In the genomic region with DNA sequence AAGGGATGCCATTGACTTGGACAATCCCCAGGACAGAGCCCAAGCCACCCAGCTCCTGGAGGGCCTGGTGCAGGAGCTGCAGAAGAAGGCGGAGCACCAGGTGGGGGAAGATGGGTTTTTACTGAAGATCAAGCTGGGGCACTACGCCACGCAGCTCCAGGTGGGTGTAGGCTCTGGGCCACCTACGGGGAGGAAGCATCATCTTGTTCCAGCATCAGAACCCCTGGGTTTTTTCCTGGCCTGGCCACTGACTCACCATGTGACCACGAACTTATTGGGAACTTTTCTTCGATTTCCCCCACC, we compare ENCODE assay signal across 9 cellular contexts. TPM values are rescaled to one million over a fixed set of nuclear protein-coding genes. Genes with fewer than 3 reads are reported as not detected.
A peak's percentile ranks its signal among the peaks of the same experiment; 100 is the strongest.
DNase-seq lines count a peak whose midpoint lies in the region; ATAC-seq and TF ChIP-seq lines count a peak whose summit lies in the region.
"Had no signal": no experiment of that assay in that cellular context is flagged by ENCODE, and none has a peak within 500 bp of the region (broad histone marks: within the 10 kb centered on the region; RNA-seq: fewer than 3 reads in every experiment).

No MANE protein-coding gene starts in this region.

- H3K4me1 ChIP-seq in HEK293 (ENCODE audit: control insufficient read depth, insufficient read depth, low read length) (no peaks in the 10 kb centered on the region), gastroesophageal sphincter (peaks cover 0 to 67% (median 15%) of the 10 kb centered on the region in 3 donors), HAP-1 (peaks cover 2% of the 10 kb centered on the region; the same call in 1 of the 2 replicates)

- TF ChIP-seq CTCF in HEK293 (tag by site-specific recombination; IDR thresholded peaks at IDR 0.05) (no peak), gastroesophageal sphincter (IDR thresholded peaks at IDR 0.05) (no peak), GM10266 (IDR thresholded peaks at IDR 0.05; ENCODE audit: control insufficient read depth, insufficient read depth, low read depth, missing control alignments) (no peak)

- in situ Hi-C loops in HAP-1 (cut with MboI; ENCODE audit: low sequenced_read_pairs) = no loop called here

- no peak for ATAC-seq in gastroesophageal sphincter
- ATAC-seq in GM18870 (IDR thresholded peaks at IDR 0.05; ENCODE audit: unreplicated experiment) = no peak

- WGBS in gastroesophageal sphincter (ENCODE audit: low coverage in 1 of 2), 2 donors = 79 to 92% methylated on average over 2 to 4 of the region's 6 CpGs

- CTCF ChIA-PET in HEK293 (lab: Yijun Ruan, JAX) = interaction anchor here (0.6 to 1.0 kb wide), 4 partner anchors 13 to 113 kb away, joined by 3 to 4 read pairs (median 3); no protein-coding TSS in a partner anchor

- DNase-seq in activated CD8-positive, alpha-beta memory T cell treated with anti-CD3 and anti-CD28 coated beads for 24 hours = peak; percentile 82
- peak; percentile 56 for DNase-seq in stimulated activated CD8-positive, alpha-beta memory T cell treated with anti-CD3 and anti-CD28 coated beads, Interleukin-12 subunit alpha, Interleukin-12 subunit beta, amount 100 ng/mL, for 4 hours (ENCODE audit: low read depth)
- DNase-seq in HAP-1 (ENCODE audit: low spot score in 2 of 2) (no peak), GM10266 (ENCODE audit: extremely low spot score) (no peak), NCI-H1105 treated with DMSO at 0.1 percent for 48 hours (lab: John Stamatoyannopoulos, UW) (no peak)

- TF ChIP-seq EP300 in gastroesophageal sphincter (IDR thresholded peaks at IDR 0.05) = no peak

- H3K4me3 ChIP-seq in HEK293 (ENCODE audit: low read depth, low read length) = no peak overlapping the region
- H3K4me3 ChIP-seq in gastroesophageal sphincter = no peak overlapping the region
- no peak overlapping the region for H3K4me3 ChIP-seq in HAP-1
- H3K4me3 ChIP-seq: lung had no signal

- H3K27me3 ChIP-seq in gastroesophageal sphincter (no peaks in the 10 kb centered on the region), HAP-1 (ENCODE audit: low read depth) (peaks cover 8% of the 10 kb centered on the region)

- POLR2A ChIA-PET in HEK293 (lab: Yijun Ruan, JAX) = no interaction called here

- H3K27ac ChIP-seq in HEK293 (ENCODE audit: extremely low read depth, low read depth, low read length) (no peak overlapping the region), gastroesophageal sphincter (peak overlapping the region in 3 of 4 donors; percentile 88 to 94 (median 90))

- no peak for TF ChIP-seq POLR2A in gastroesophageal sphincter (IDR thresholded peaks at IDR 0.05)

- H3K9me3 ChIP-seq in HEK293 (ENCODE audit: control insufficient read depth, insufficient read depth, low read depth, low read length) (no peaks in the 10 kb centered on the region), gastroesophageal sphincter (no peaks in the 10 kb centered on the region), HAP-1 (no peaks in the 10 kb centered on the region)

- no peaks in the 10 kb centered on the region for H3K36me3 ChIP-seq in HEK293 (ENCODE audit: control insufficient read depth in 2 of 2, insufficient read depth in 1 of 2, low read length in 2 of 2)
- H3K36me3 ChIP-seq in gastroesophageal sphincter = peaks cover 0 to 39% of the 10 kb centered on the region in 2 donors
- H3K36me3 ChIP-seq in HAP-1 (replicated peaks) = no peaks in the 10 kb centered on the region

TF ChIP-seq in HEK293, 187 proteins besides CTCF, POLR2A, EP300 and RAD21:
- peak; percentile 30; the same call in 1 of the 2 replicates for TF ChIP-seq ZIC2 (tag by site-specific recombination; IDR thresholded peaks at IDR 0.05)
- TF ChIP-seq, protein P1, sequence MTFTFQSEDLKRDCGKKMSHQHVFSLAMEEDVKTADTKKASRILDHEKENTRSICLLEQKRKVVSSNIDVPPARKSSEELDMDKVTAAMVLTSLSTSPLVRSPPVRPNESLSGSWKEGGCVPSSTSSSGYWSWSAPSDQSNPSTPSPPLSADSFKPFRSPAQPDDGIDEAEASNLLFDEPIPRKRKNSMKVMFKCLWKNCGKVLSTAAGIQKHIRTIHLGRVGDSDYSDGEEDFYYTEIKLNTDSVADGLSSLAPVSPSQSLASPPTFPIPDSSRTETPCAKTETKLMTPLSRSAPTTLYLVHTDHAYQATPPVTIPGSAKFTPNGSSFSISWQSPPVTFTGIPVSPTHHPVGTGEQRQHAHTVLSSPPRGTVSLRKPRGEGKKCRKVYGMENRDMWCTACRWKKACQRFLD (tag by site-specific recombination; IDR thresholded peaks at IDR 0.05) = no peak
- TF ChIP-seq ZNF37A (tag by site-specific recombination; IDR thresholded peaks at IDR 0.05) = no peak

RNA-seq across cellular contexts. Expression of a gene that starts 1.5 kb away (rescaled TPM):
- total RNA-seq in gastroesophageal sphincter = 10 to 100 TPM; 61.8 to 80.8 (median 71.4) TPM

RNA-seq across cellular contexts. Expression of a gene that starts 13.6 kb away (rescaled TPM):
- total RNA-seq in gastroesophageal sphincter = 10 to 100 TPM; 73.3 to 98.3 (median 95.6) TPM

Comparison
In these comparisons a context has a peak if more than half of its experiments do, and no peak if none do; other contexts are left out.
1. DNase-seq: peak in activated CD8-positive, alpha-beta memory T cell treated with anti-CD3 and anti-CD28 coated beads for 24 hours (single experiment) and stimulated activated CD8-positive, alpha-beta memory T cell treated with anti-CD3 and anti-CD28 coated beads, Interleukin-12 subunit alpha, Interleukin-12 subunit beta, amount 100 ng/mL, for 4 hours (single experiment); none in HAP-1 (0 of 2), GM10266 (single experiment) and NCI-H1105 treated with DMSO at 0.1 percent for 48 hours (single experiment).